8 cellular contexts compared by ENCODE assay signal in the genomic region with DNA sequence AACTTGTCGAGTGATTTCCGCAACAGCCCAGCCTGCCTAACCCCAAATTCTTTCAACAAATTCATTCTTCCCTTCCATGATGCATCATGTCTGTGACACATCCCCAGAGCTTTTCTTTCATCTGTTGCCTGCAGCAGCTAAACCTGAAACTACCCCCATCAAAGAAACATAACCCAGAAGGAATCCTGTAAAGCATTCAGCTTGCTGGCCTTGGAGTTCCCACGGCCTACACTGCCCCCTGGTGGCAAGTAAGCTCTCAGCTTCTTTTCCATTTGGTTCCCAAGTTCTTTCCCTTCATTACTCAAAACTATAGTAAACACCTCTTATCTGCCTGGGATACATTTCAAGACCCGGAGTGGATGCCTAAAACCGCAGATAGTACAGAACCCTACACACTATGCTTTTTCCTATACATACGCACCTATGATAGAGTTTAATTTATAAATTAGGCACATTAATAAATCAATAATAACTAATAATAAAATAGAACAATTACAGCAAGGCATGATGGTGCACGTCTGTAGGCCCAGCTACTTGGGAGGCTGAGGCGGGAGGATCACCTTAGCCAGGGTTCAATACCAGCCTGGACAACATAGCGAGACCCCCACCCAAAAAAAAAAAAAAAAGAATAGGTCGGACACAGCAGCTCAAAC. TPM values are rescaled to one million over a fixed set of nuclear protein-coding genes. Genes with fewer than 3 reads are reported as not detected.
DNase-seq lines count a peak whose midpoint lies in the region; ATAC-seq lines count a peak whose summit lies in the region.

No MANE protein-coding gene starts in this region.

- ATAC-seq in activated CD4-positive, CD25-positive, alpha-beta regulatory T cell treated with anti-CD3 and anti-CD28 coated beads, Interleukin-2, amount 50 U/mL, for 24 hours, result peak; percentile 90 to 94
- no peak for ATAC-seq in HG03378 (IDR thresholded peaks at IDR 0.05; ENCODE audit: unreplicated experiment)

- DNase-seq in AG08395 (ENCODE audit: low spot score) (peak; percentile 89), H4 (ENCODE audit: low spot score) (peak; percentile 86), NCI-H345 (lab: John Stamatoyannopoulos, UW) (peak; percentile 68), kidney tubule cell (ENCODE audit: low spot score) (peak; percentile 94)
- DNase-seq in central memory CD4-positive, alpha-beta T cell, result peak; percentile 75
- peak; percentile 76 for DNase-seq in stimulated activated CD4-positive, alpha-beta T cell treated with anti-CD3 and anti-CD28 coated beads, Interleukin-2, amount 100 ng/mL, for 4 hours (ENCODE audit: low read depth)

RNA-seq across cellular contexts. Expression of a gene that starts 7.4 kb away (rescaled TPM):
- 33.6 and 50.4 TPM in 2 replicates for total RNA-seq in H4 (2014; rRNA removed; shearing (Covaris generic))

RNA-seq across cellular contexts. Expression of a gene that starts 13.4 kb away (rescaled TPM):
- not detected in 2 replicates for total RNA-seq in H4 (2014; rRNA removed; shearing (Covaris generic))

RNA-seq across cellular contexts. Expression of a gene that starts 15.0 kb away (rescaled TPM):
- 1.3 and 2.1 TPM in 2 replicates for total RNA-seq in H4 (2014; rRNA removed; shearing (Covaris generic))

RNA-seq across cellular contexts. Expression of a gene that starts 54.2 kb away (rescaled TPM):
- total RNA-seq in H4 (2014; rRNA removed; shearing (Covaris generic)), result 0.17 and 0.29 TPM in 2 replicates

RNA-seq across cellular contexts. Expression of a gene that starts 55.8 kb away (rescaled TPM):
- total RNA-seq in H4 (2014; rRNA removed; shearing (Covaris generic)), result 29.2 and 31.0 TPM in 2 replicates
